Comparison of ENCODE assay signal across 1 cellular context in the genomic region with DNA sequence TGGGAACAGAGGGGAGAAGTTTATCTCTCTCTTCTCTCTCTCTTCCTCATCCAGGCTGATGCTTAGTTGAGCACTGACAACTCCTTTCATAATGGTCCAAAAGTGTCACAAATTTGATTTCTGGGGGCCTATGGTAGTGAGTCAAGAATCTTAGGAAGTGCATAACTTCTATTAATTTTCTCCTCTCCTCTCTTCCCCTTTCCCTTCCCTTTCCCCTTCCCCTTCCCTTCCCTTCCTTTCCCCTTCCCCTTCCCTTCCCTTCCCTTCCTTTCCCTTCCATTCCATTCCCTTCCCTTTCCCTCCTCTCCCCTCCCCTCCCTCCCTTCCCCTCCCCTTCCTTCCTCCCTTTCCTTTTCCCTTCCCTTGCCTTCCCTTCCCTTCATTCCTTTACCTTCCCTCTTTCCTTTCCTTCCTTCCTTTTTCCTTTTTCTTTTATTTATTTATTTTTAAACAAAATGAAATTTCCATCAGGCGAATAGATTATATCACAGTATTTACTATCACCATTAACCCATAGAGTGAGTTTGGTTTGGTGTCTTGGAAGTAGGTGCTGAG.
TF ChIP-seq lines count a peak whose summit lies in the region.

No MANE protein-coding gene starts in this region.

TF ChIP-seq in IMR-90, 13 proteins besides CTCF, POLR2A, EP300 and RAD21:
- TF ChIP-seq, protein P1, sequence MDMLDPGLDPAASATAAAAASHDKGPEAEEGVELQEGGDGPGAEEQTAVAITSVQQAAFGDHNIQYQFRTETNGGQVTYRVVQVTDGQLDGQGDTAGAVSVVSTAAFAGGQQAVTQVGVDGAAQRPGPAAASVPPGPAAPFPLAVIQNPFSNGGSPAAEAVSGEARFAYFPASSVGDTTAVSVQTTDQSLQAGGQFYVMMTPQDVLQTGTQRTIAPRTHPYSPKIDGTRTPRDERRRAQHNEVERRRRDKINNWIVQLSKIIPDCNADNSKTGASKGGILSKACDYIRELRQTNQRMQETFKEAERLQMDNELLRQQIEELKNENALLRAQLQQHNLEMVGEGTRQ (IDR thresholded peaks at IDR 0.05; ENCODE audit: low read depth, low read length), result no peak
- no peak for TF ChIP-seq MAZ (IDR thresholded peaks at IDR 0.05; ENCODE audit: borderline replicate concordance, low read depth, low read length)
- TF ChIP-seq NFE2L2 (IDR thresholded peaks at IDR 0.05; ENCODE audit: low read depth, low read length), result no peak
